ENCODE assay signal across 23 cellular contexts in genomic region chr2:28991021-28991420, GRCh38. TPM values are rescaled to one million over a fixed set of nuclear protein-coding genes. Genes with fewer than 3 reads are reported as not detected.
DNase-seq lines count a peak whose midpoint lies in the region; FAIRE-seq and TF ChIP-seq lines count a peak whose summit lies in the region.
"Had no signal": no experiment of that assay in that cellular context is flagged by ENCODE, and none has a peak within 500 bp of the region (broad histone marks: within the 10 kb centered on the region; RNA-seq: fewer than 3 reads in every experiment).

No MANE protein-coding gene starts in this region.

- H3K27me3 Mint-ChIP-seq in activated CD4-positive, alpha-beta memory T cell treated with anti-CD3 and anti-CD28 coated beads, Interleukin-2, amount 10 ng/mL, durations not matched to agents 7 days and 5 days, result no peaks in the 10 kb centered on the region
- no peaks in the 10 kb centered on the region for H3K27me3 Mint-ChIP-seq in activated naive CD8-positive, alpha-beta T cell treated with anti-CD3 and anti-CD28 coated beads for 36 hours
- H3K27me3 Mint-ChIP-seq: naive thymus-derived CD8-positive, alpha-beta T cell had no signal

- no peaks in the 10 kb centered on the region for H3K36me3 Mint-ChIP-seq in activated CD4-positive, alpha-beta memory T cell treated with anti-CD3 and anti-CD28 coated beads, Interleukin-2, amount 10 ng/mL, durations not matched to agents 7 days and 5 days (ENCODE audit: low read depth)
- no peaks in the 10 kb centered on the region for H3K36me3 Mint-ChIP-seq in activated naive CD8-positive, alpha-beta T cell treated with anti-CD3 and anti-CD28 coated beads for 36 hours
- H3K36me3 Mint-ChIP-seq: naive thymus-derived CD8-positive, alpha-beta T cell had no signal

- in situ Hi-C loops in astrocyte of the spinal cord (cut with HindIII; ENCODE audit: low sequenced_read_pairs), result no loop called here

- H3K36me3 ChIP-seq in rectal smooth muscle tissue (ENCODE audit: control insufficient read depth, insufficient read depth, low read length), result no peaks in the 10 kb centered on the region
- H3K36me3 ChIP-seq: brain microvascular endothelial cell, tibial artery, WERI-Rb-1 had no signal

- no peaks in the 10 kb centered on the region for H3K4me1 Mint-ChIP-seq in activated CD4-positive, alpha-beta memory T cell treated with anti-CD3 and anti-CD28 coated beads, Interleukin-2, amount 10 ng/mL, durations not matched to agents 7 days and 5 days
- H3K4me1 Mint-ChIP-seq in activated naive CD8-positive, alpha-beta T cell treated with anti-CD3 and anti-CD28 coated beads for 36 hours, result no peaks in the 10 kb centered on the region
- H3K4me1 Mint-ChIP-seq: B cell had no signal

- CTCF ChIA-PET in activated CD4-positive, alpha-beta memory T cell treated with anti-CD3 and anti-CD28 coated beads, Interleukin-2, amount 10 ng/mL, durations not matched to agents 7 days and 5 days (lab: Charles Lee), result no interaction called here

- no peak overlapping the region for H3K9ac ChIP-seq in rectal smooth muscle tissue (ENCODE audit: low read length)

- no peaks in the 10 kb centered on the region for H3K27me3 ChIP-seq in rectal smooth muscle tissue (ENCODE audit: control insufficient read depth, insufficient read depth, low read length)
- H3K27me3 ChIP-seq: brain microvascular endothelial cell, tibial artery had no signal

- no peak overlapping the region for H3K27ac Mint-ChIP-seq in activated CD4-positive, alpha-beta memory T cell treated with anti-CD3 and anti-CD28 coated beads, Interleukin-2, amount 10 ng/mL, durations not matched to agents 7 days and 5 days
- no peak overlapping the region for H3K27ac Mint-ChIP-seq in activated naive CD8-positive, alpha-beta T cell treated with anti-CD3 and anti-CD28 coated beads for 36 hours
- H3K27ac Mint-ChIP-seq: B cell, GM23338 had no signal

- no peaks in the 10 kb centered on the region for H3K9me3 Mint-ChIP-seq in activated CD4-positive, alpha-beta memory T cell treated with anti-CD3 and anti-CD28 coated beads, Interleukin-2, amount 10 ng/mL, durations not matched to agents 7 days and 5 days
- no peaks in the 10 kb centered on the region for H3K9me3 Mint-ChIP-seq in activated naive CD8-positive, alpha-beta T cell treated with anti-CD3 and anti-CD28 coated beads for 36 hours
- H3K9me3 Mint-ChIP-seq: GM23338; naive thymus-derived CD8-positive, alpha-beta T cell had no signal

- DNase-seq in AG20443 (ENCODE audit: low spot score), result peak; percentile 71
- DNase-seq in astrocyte of the spinal cord (ENCODE audit: low read depth, low spot score), result peak; percentile 56
- peak; percentile 58 for DNase-seq in fibroblast of the aortic adventitia (ENCODE audit: low read depth)
- DNase-seq in activated CD4-positive, alpha-beta memory T cell treated with anti-CD3 and anti-CD28 coated beads, Interleukin-2, amount 10 ng/mL, durations not matched to agents 7 days and 5 days, result no peak
- no peak for DNase-seq in DMS53 (lab: John Stamatoyannopoulos, UW)
- no peak for DNase-seq in activated naive CD8-positive, alpha-beta T cell treated with anti-CD3 and anti-CD28 coated beads for 36 hours
- DNase-seq in RCC 7860 (ENCODE audit: low spot score), result no peak
- DNase-seq: activated gamma-delta T cell; brain microvascular endothelial cell; DMS 273 treated with DMSO at 0.1 percent for 48 hours; effector memory CD4-positive, alpha-beta T cell; glutamatergic neuron; naive thymus-derived CD8-positive, alpha-beta T cell; NCI-H1694 treated with DMSO at 0.1 percent for 48 hours; NCI-H526; stimulated activated CD4-positive, alpha-beta T cell treated with anti-CD3 and anti-CD28 coated beads, Interleukin-2, amount 100 ng/mL, for 24 hours; WERI-Rb-1 had no signal

- no peak for FAIRE-seq in RCC 7860 (lab: Jason Lieb, UNC)
- FAIRE-seq: keratinocyte had no signal

- peaks cover 30% of the 10 kb centered on the region for H3K4me1 ChIP-seq in rectal smooth muscle tissue (ENCODE audit: control insufficient read depth, insufficient read depth, low read length)

- peak overlapping the region; percentile 81 for H3K27ac ChIP-seq in rectal smooth muscle tissue (ENCODE audit: low read depth, low read length)
- H3K27ac ChIP-seq: brain microvascular endothelial cell, tibial artery, WERI-Rb-1 had no signal

- no peak overlapping the region for H3K4me3 ChIP-seq in astrocyte of the spinal cord (ENCODE audit: low read depth, low read length)
- H3K4me3 ChIP-seq in fibroblast of the aortic adventitia (ENCODE audit: low read depth, low read length), result no peak overlapping the region
- no peak overlapping the region for H3K4me3 ChIP-seq in rectal smooth muscle tissue (ENCODE audit: low read length)
- H3K4me3 ChIP-seq: GM23338, tibial artery had no signal

- H3K4me3 Mint-ChIP-seq in activated CD4-positive, alpha-beta memory T cell treated with anti-CD3 and anti-CD28 coated beads, Interleukin-2, amount 10 ng/mL, durations not matched to agents 7 days and 5 days, result no peak overlapping the region
- H3K4me3 Mint-ChIP-seq in activated naive CD8-positive, alpha-beta T cell treated with anti-CD3 and anti-CD28 coated beads for 36 hours, result no peak overlapping the region
- H3K4me3 Mint-ChIP-seq: B cell; GM23338; naive thymus-derived CD8-positive, alpha-beta T cell had no signal

- POLR2A ChIA-PET in activated CD4-positive, alpha-beta memory T cell treated with anti-CD3 and anti-CD28 coated beads, Interleukin-2, amount 10 ng/mL, durations not matched to agents 7 days and 5 days (lab: Charles Lee), result no interaction called here

- TF ChIP-seq CTCF in astrocyte of the spinal cord (IDR thresholded peaks at IDR 0.05; ENCODE audit: low read depth, low read length) (no peak), fibroblast of the aortic adventitia (IDR thresholded peaks at IDR 0.05; ENCODE audit: insufficient read depth, low read length) (no peak)

RNA-seq across cellular contexts. Expression of gene TOGARAM2, which starts 9.9 kb away (rescaled TPM):
- total RNA-seq in fibroblast of the aortic adventitia (ENCODE audit: low replicate concordance), result under 0.01 TPM in 1 of 2 replicates, not detected in the other
- 10 to 100 TPM in 1 of 2 experiments, 1 to 10 TPM in 1; 8.9 to 10.3 TPM for total RNA-seq in activated CD4-positive, alpha-beta memory T cell treated with anti-CD3 and anti-CD28 coated beads, Interleukin-2, amount 10 ng/mL, durations not matched to agents 7 days and 5 days
- total RNA-seq in activated naive CD8-positive, alpha-beta T cell treated with anti-CD3 and anti-CD28 coated beads for 36 hours, result 1 to 10 TPM; 1.9 to 2.0 TPM
- total RNA-seq: M059J had no signal

Comparison
In these comparisons a context has a peak if more than half of its experiments do, and no peak if none do; other contexts are left out.
1. DNase-seq: peak in AG20443 (single experiment), astrocyte of the spinal cord (single experiment) and fibroblast of the aortic adventitia (single experiment); none in activated CD4-positive, alpha-beta memory T cell treated with anti-CD3 and anti-CD28 coated beads, Interleukin-2, amount 10 ng/mL, durations not matched to agents 7 days and 5 days (single experiment), DMS53 (single experiment), activated naive CD8-positive, alpha-beta T cell treated with anti-CD3 and anti-CD28 coated beads for 36 hours (single experiment) and RCC 7860 (single experiment).